In genomic region chr4:155342142-155342541, GRCh38 we compare ENCODE assay signal across 14 cellular contexts. TPM values are rescaled to one million over a fixed set of nuclear protein-coding genes. Genes with fewer than 3 reads are reported as not detected.
DNase-seq lines count a peak whose midpoint lies in the region; ATAC-seq, FAIRE-seq and TF ChIP-seq lines count a peak whose summit lies in the region.
"Had no signal": no experiment of that assay in that cellular context is flagged by ENCODE, and none has a peak within 500 bp of the region (broad histone marks: within the 10 kb centered on the region; RNA-seq: fewer than 3 reads in every experiment).

No MANE protein-coding gene starts in this region.

- DNase-seq in AG08395 (ENCODE audit: low spot score) (peak; percentile 25), HPDE6-E6E7 (ENCODE audit: extremely low spot score) (peak; percentile 23), astrocyte of the hippocampus (ENCODE audit: low read depth, low spot score) (peak; percentile 38), foreskin melanocyte (peak; percentile 63), GM12892 (ENCODE audit: insufficient read length) (no peak)
- no peak for DNase-seq in stimulated activated CD8-positive, alpha-beta memory T cell treated with anti-CD3 and anti-CD28 coated beads, Interleukin-4, amount 100 ng/mL, for 48 hours
- DNase-seq: activated CD4-positive, CD25-positive, alpha-beta regulatory T cell; AML-193; colonic mucosa; NCI-H2227 treated with DMSO at 0.1 percent for 48 hours; pancreas had no signal

- TF ChIP-seq POLR2A in GM12892 (IDR thresholded peaks at IDR 0.05; ENCODE audit: low read depth, low read length), result no peak

- no peak for FAIRE-seq in GM12892 (lab: Jason Lieb, UNC)
- FAIRE-seq: frontal cortex, pancreas had no signal

- no peak for ATAC-seq in HG02763 (IDR thresholded peaks at IDR 0.05; ENCODE audit: unreplicated experiment)
- ATAC-seq in GM18868 (IDR thresholded peaks at IDR 0.05; ENCODE audit: unreplicated experiment), result no peak
- ATAC-seq: pancreas had no signal

RNA-seq across cellular contexts. Expression of gene MAP9, which starts 34.6 kb away (rescaled TPM):
- polyA plus RNA-seq in GM12892 (2012; ENCODE audit: missing spikeins), result 4.2 TPM

Comparison
In these comparisons a context has a peak if more than half of its experiments do, and no peak if none do; other contexts are left out.
1. DNase-seq: peak in AG08395 (single experiment), HPDE6-E6E7 (single experiment), astrocyte of the hippocampus (single experiment) and foreskin melanocyte (single experiment); none in GM12892 (single experiment) and stimulated activated CD8-positive, alpha-beta memory T cell treated with anti-CD3 and anti-CD28 coated beads, Interleukin-4, amount 100 ng/mL, for 48 hours (single experiment).